ENCODE assay signal across 1 cellular context in genomic region chrX:12971282-12972003, GRCh38.
TF ChIP-seq lines count a peak whose summit lies in the region.

No MANE protein-coding gene starts in this region.

TF ChIP-seq in GM12878, 131 proteins besides CTCF, POLR2A, EP300 and RAD21:
- no peak for TF ChIP-seq SMAD1 (IDR thresholded peaks at IDR 0.05; ENCODE audit: low read depth, partially characterized antibody)
- TF ChIP-seq BHLHE40 (IDR thresholded peaks at IDR 0.05; ENCODE audit: borderline replicate concordance in 1 of 2, low read depth in 2 of 2, low read length in 1 of 2): peak in 1 of 2 experiments; percentile 30; a peak in 1 of 4 replicates
- TF ChIP-seq ESRRA (IDR thresholded peaks at IDR 0.05; ENCODE audit: low read length): no peak
- no peak for TF ChIP-seq FOXK2 (IDR thresholded peaks at IDR 0.05)
- TF ChIP-seq, protein P1, sequence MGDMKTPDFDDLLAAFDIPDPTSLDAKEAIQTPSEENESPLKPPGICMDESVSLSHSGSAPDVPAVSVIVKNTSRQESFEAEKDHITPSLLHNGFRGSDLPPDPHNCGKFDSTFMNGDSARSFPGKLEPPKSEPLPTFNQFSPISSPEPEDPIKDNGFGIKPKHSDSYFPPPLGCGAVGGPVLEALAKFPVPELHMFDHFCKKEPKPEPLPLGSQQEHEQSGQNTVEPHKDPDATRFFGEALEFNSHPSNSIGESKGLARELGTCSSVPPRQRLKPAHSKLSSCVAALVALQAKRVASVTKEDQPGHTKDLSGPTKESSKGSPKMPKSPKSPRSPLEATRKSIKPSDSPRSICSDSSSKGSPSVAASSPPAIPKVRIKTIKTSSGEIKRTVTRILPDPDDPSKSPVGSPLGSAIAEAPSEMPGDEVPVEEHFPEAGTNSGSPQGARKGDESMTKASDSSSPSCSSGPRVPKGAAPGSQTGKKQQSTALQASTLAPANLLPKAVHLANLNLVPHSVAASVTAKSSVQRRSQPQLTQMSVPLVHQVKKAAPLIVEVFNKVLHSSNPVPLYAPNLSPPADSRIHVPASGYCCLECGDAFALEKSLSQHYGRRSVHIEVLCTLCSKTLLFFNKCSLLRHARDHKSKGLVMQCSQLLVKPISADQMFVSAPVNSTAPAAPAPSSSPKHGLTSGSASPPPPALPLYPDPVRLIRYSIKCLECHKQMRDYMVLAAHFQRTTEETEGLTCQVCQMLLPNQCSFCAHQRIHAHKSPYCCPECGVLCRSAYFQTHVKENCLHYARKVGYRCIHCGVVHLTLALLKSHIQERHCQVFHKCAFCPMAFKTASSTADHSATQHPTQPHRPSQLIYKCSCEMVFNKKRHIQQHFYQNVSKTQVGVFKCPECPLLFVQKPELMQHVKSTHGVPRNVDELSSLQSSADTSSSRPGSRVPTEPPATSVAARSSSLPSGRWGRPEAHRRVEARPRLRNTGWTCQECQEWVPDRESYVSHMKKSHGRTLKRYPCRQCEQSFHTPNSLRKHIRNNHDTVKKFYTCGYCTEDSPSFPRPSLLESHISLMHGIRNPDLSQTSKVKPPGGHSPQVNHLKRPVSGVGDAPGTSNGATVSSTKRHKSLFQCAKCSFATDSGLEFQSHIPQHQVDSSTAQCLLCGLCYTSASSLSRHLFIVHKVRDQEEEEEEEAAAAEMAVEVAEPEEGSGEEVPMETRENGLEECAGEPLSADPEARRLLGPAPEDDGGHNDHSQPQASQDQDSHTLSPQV (IDR thresholded peaks at IDR 0.05): no peak
- 0 out of 2 replicates have a peak, but pooled peaks have one; percentile 28 for TF ChIP-seq TAF1 (IDR thresholded peaks at IDR 0.05; ENCODE audit: borderline replicate concordance, low read depth, low read length)
- no peak for TF ChIP-seq SP1 (IDR thresholded peaks at IDR 0.05; ENCODE audit: low read depth, low read length)
- no peak for TF ChIP-seq BCL11A (IDR thresholded peaks at IDR 0.05; ENCODE audit: low read depth, low read length)
- TF ChIP-seq SREBF2 (IDR thresholded peaks at IDR 0.05; ENCODE audit: low read length): no peak
- no peak for TF ChIP-seq TCF7 (IDR thresholded peaks at IDR 0.05; ENCODE audit: borderline replicate concordance)
- TF ChIP-seq, protein P2, sequence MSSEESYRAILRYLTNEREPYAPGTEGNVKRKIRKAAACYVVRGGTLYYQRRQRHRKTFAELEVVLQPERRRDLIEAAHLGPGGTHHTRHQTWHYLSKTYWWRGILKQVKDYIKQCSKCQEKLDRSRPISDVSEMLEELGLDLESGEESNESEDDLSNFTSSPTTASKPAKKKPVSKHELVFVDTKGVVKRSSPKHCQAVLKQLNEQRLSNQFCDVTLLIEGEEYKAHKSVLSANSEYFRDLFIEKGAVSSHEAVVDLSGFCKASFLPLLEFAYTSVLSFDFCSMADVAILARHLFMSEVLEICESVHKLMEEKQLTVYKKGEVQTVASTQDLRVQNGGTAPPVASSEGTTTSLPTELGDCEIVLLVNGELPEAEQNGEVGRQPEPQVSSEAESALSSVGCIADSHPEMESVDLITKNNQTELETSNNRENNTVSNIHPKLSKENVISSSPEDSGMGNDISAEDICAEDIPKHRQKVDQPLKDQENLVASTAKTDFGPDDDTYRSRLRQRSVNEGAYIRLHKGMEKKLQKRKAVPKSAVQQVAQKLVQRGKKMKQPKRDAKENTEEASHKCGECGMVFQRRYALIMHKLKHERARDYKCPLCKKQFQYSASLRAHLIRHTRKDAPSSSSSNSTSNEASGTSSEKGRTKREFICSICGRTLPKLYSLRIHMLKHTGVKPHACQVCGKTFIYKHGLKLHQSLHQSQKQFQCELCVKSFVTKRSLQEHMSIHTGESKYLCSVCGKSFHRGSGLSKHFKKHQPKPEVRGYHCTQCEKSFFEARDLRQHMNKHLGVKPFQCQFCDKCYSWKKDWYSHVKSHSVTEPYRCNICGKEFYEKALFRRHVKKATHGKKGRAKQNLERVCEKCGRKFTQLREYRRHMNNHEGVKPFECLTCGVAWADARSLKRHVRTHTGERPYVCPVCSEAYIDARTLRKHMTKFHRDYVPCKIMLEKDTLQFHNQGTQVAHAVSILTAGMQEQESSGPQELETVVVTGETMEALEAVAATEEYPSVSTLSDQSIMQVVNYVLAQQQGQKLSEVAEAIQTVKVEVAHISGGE (CRISPR knock-in tag; IDR thresholded peaks at IDR 0.05): no peak
